Comparison of ENCODE assay signal across 21 cellular contexts in the genomic region with DNA sequence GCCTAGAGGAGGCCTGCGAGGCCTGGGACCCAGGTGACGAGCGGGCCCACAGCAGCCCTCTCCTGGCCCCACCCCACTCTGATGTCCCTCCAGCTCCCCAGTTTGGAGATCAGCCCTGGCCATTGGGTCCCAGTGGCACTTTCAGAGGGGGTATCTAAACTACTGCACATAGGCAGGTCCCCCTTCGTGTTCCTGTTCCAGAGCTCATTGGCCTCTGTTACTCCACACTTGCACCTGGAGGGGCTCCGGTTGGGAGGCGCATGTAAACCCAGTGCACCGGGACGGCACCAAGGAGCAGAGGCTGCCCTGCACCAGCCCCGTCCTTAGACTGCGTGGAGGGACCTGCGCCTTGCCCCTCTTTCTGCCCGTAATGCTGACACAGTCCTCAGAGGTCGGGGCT.
"Had no signal": no experiment of that assay in that cellular context is flagged by ENCODE, and none has a peak within 500 bp of the region (broad histone marks: within the 10 kb centered on the region; RNA-seq: fewer than 3 reads in every experiment).

No MANE protein-coding gene starts in this region.

- H3K36me3 ChIP-seq: colonic mucosa had no signal

- DNase-seq: colonic mucosa; dermis blood vessel endothelial cell; esophagus squamous epithelium; foreskin fibroblast; glutamatergic neuron; islet precursor cell; left ventricle myocardium inferior; lower lobe of right lung; mesenchymal stem cell; midbrain; stimulated activated CD4-positive, alpha-beta T cell treated with anti-CD3 and anti-CD28 coated beads, Interleukin-4, amount 100 ng/mL, for 1 hour; stimulated activated CD8-positive, alpha-beta memory T cell treated with anti-CD3 and anti-CD28 coated beads, Interleukin-4, amount 100 ng/mL, for 48 hours; testis had no signal

- H3K4me1 ChIP-seq: colonic mucosa, pancreas had no signal

- H3K4me1 Mint-ChIP-seq: stimulated activated memory B cell treated with anti-CD40 and anti-IgM and Interleukin-4, amounts not matched to agents 10 μg/mL and 1 μg/mL and 100 μg/mL, for 72 hours had no signal

- H3K9me3 Mint-ChIP-seq: natural killer cell treated with Interleukin-12 subunit alpha and Interleukin-12 subunit beta and Interleukin-15 and Interleukin-18, amount 100 ng/mL, for 72 hours; stimulated activated memory B cell treated with anti-CD40 and anti-IgM and Interleukin-4, amounts not matched to agents 10 μg/mL and 1 μg/mL and 100 μg/mL, for 72 hours; stimulated activated naive CD8-positive, alpha-beta T cell treated with anti-CD3 and anti-CD28 coated beads, Interleukin-15, Interleukin-2, amounts not matched to agents 100 ng/mL and 50 ng/mL, for 24 hours had no signal

- H3K27me3 Mint-ChIP-seq: natural killer cell treated with Interleukin-12 subunit alpha and Interleukin-12 subunit beta and Interleukin-15 and Interleukin-18, amount 100 ng/mL, for 72 hours; progenitor cell of endocrine pancreas; stimulated activated memory B cell treated with anti-CD40 and anti-IgM and Interleukin-4, amounts not matched to agents 10 μg/mL and 1 μg/mL and 100 μg/mL, for 72 hours; stimulated activated naive CD8-positive, alpha-beta T cell treated with anti-CD3 and anti-CD28 coated beads, Interleukin-15, Interleukin-2, amounts not matched to agents 100 ng/mL and 50 ng/mL, for 24 hours had no signal

- H3K36me3 Mint-ChIP-seq: natural killer cell treated with Interleukin-12 subunit alpha and Interleukin-12 subunit beta and Interleukin-15 and Interleukin-18, amount 100 ng/mL, for 72 hours had no signal

- H3K27me3 ChIP-seq: colonic mucosa, esophagus squamous epithelium, gastroesophageal sphincter, pancreas, testis, tibial nerve had no signal

- H3K4me3 Mint-ChIP-seq: natural killer cell treated with Interleukin-12 subunit alpha and Interleukin-12 subunit beta and Interleukin-15 and Interleukin-18, amount 100 ng/mL, for 72 hours; stimulated activated memory B cell treated with anti-CD40 and anti-IgM and Interleukin-4, amounts not matched to agents 10 μg/mL and 1 μg/mL and 100 μg/mL, for 72 hours; stimulated activated naive CD8-positive, alpha-beta T cell treated with anti-CD3 and anti-CD28 coated beads, Interleukin-15, Interleukin-2, amounts not matched to agents 100 ng/mL and 50 ng/mL, for 24 hours had no signal

- H3K4me3 ChIP-seq: colonic mucosa, esophagus squamous epithelium, gastroesophageal sphincter, left ventricle myocardium inferior, lower lobe of right lung, pancreas, smooth muscle cell, testis, tibial nerve had no signal

- H3K27ac Mint-ChIP-seq: natural killer cell treated with Interleukin-12 subunit alpha and Interleukin-12 subunit beta and Interleukin-15 and Interleukin-18, amount 100 ng/mL, for 72 hours; stimulated activated memory B cell treated with anti-CD40 and anti-IgM and Interleukin-4, amounts not matched to agents 10 μg/mL and 1 μg/mL and 100 μg/mL, for 72 hours; stimulated activated naive CD8-positive, alpha-beta T cell treated with anti-CD3 and anti-CD28 coated beads, Interleukin-15, Interleukin-2, amounts not matched to agents 100 ng/mL and 50 ng/mL, for 24 hours had no signal

- H3K27ac ChIP-seq: colonic mucosa, left ventricle myocardium inferior, lower lobe of right lung, pancreas had no signal

- H3K4me2 ChIP-seq: smooth muscle cell had no signal

- H3K9me3 ChIP-seq: colonic mucosa, esophagus squamous epithelium, gastroesophageal sphincter, left ventricle myocardium inferior, lower lobe of right lung, pancreas, testis, tibial nerve had no signal
